In genomic region chr1:33334081-33334552, GRCh38 we compare ENCODE assay signal across 11 cellular contexts. TPM values are rescaled to one million over a fixed set of nuclear protein-coding genes. Genes with fewer than 3 reads are reported as not detected.
DNase-seq lines count a peak whose midpoint lies in the region; TF ChIP-seq lines count a peak whose summit lies in the region.
"Had no signal": no experiment of that assay in that cellular context is flagged by ENCODE, and none has a peak within 500 bp of the region (broad histone marks: within the 10 kb centered on the region; RNA-seq: fewer than 3 reads in every experiment).

No MANE protein-coding gene starts in this region.

- peaks cover 25% of the 10 kb centered on the region for H3K36me3 Mint-ChIP-seq in mesothelial cell of epicardium

- TF ChIP-seq CTCF in cardiac fibroblast (IDR thresholded peaks at IDR 0.05; ENCODE audit: low read depth, low read length), result no peak
- TF ChIP-seq CTCF in mesothelial cell of epicardium (IDR thresholded peaks at IDR 0.05; ENCODE audit: unreplicated experiment), result no peak

- no peaks in the 10 kb centered on the region for H3K27me3 Mint-ChIP-seq in mesothelial cell of epicardium (ENCODE audit: low read depth)
- H3K27me3 Mint-ChIP-seq: T-helper 17 cell had no signal

- no peak overlapping the region for H3K4me3 Mint-ChIP-seq in mesothelial cell of epicardium
- H3K4me3 Mint-ChIP-seq: T-helper 17 cell had no signal

- no peaks in the 10 kb centered on the region for H3K9me3 Mint-ChIP-seq in mesothelial cell of epicardium

- peaks cover 23% of the 10 kb centered on the region for H3K4me1 Mint-ChIP-seq in mesothelial cell of epicardium

- no peak overlapping the region for H3K27ac Mint-ChIP-seq in mesothelial cell of epicardium
- H3K27ac Mint-ChIP-seq: T-helper 17 cell had no signal

- H3K4me3 ChIP-seq in cardiac fibroblast (replicated peaks in 1 of 2; ENCODE audit: low read depth in 2 of 2, low read length in 2 of 2), result peak overlapping the region in 1 of 2 donors; percentile 12
- H3K4me3 ChIP-seq: A549 had no signal

- DNase-seq in AG08395 (ENCODE audit: low spot score) (peak; percentile 44), cardiac fibroblast (ENCODE audit: low read depth in 2 of 2) (peak; percentile 80 to 93), iris pigment epithelial cell (ENCODE audit: low read depth) (peak; percentile 94), retina (peak; percentile 62), DMS153 treated with DMSO at 0.1 percent for 48 hours (lab: John Stamatoyannopoulos, UW; ENCODE audit: unreplicated experiment) (no peak), mesothelial cell of epicardium (ENCODE audit: low spot score in 2 of 2, unreplicated experiment in 2 of 2) (no peak), GOT3 (lab: John Stamatoyannopoulos, UW) (no peak), NOMO-1 treated with DMSO at 0.1 percent for 48 hours (lab: John Stamatoyannopoulos, UW; ENCODE audit: unreplicated experiment) (no peak)
- DNase-seq: activated CD8-positive, alpha-beta memory T cell treated with anti-CD3 and anti-CD28 coated beads, Interleukin-2, amount 50 U/mL, for 4 hours; T-helper 17 cell had no signal

RNA-seq across cellular contexts. Expression of gene A3GALT2, which starts 13.2 kb away (rescaled TPM):
- 0.51 to 0.58 TPM (median 0.52 TPM) in 3 replicates for total RNA-seq in mesothelial cell of epicardium

Comparison
In these comparisons a context has a peak if more than half of its experiments do, and no peak if none do; other contexts are left out.
1. DNase-seq: peak in AG08395 (single experiment), cardiac fibroblast (2 of 2), iris pigment epithelial cell (single experiment) and retina (single experiment); none in DMS153 treated with DMSO at 0.1 percent for 48 hours (single experiment), mesothelial cell of epicardium (0 of 2), GOT3 (single experiment) and NOMO-1 treated with DMSO at 0.1 percent for 48 hours (single experiment).